ENCODE assay signal across 26 cellular contexts in genomic region chr2:77839102-77839501, GRCh38.
"Had no signal": no experiment of that assay in that cellular context is flagged by ENCODE, and none has a peak within 500 bp of the region (broad histone marks: within the 10 kb centered on the region; RNA-seq: fewer than 3 reads in every experiment).

No MANE protein-coding gene starts in this region.

- H3K27ac Mint-ChIP-seq: activated CD4-positive, alpha-beta T cell treated with anti-CD3 and anti-CD28 coated beads, Interleukin-2, amount 10 ng/mL, durations not matched to agents 7 days and 5 days; activated CD8-positive, alpha-beta memory T cell treated with anti-CD3 and anti-CD28 coated beads, Interleukin-2, amount 10 ng/mL, durations not matched to agents 7 days and 5 days; activated CD8-positive, alpha-beta T cell treated with anti-CD3 and anti-CD28 coated beads for 36 hours; activated naive CD4-positive, alpha-beta T cell treated with anti-CD3 and anti-CD28 coated beads, Interleukin-2, amount 10 ng/mL, durations not matched to agents 7 days and 5 days; naive thymus-derived CD4-positive, alpha-beta T cell; neural progenitor cell; stimulated activated naive B cell treated with anti-CD40 and anti-IgM and Interleukin-4, amounts not matched to agents 10 μg/mL and 1 μg/mL and 100 μg/mL, for 72 hours; T-helper 2 cell treated with Interferon-gamma antibody and Interleukin-4, amounts not matched to agents 5 μg/mL and 100 μg/mL, for 36 hours; type B pancreatic cell had no signal

- H3K27me3 Mint-ChIP-seq: activated CD4-positive, alpha-beta T cell treated with anti-CD3 and anti-CD28 coated beads, Interleukin-2, amount 10 ng/mL, durations not matched to agents 7 days and 5 days; activated CD8-positive, alpha-beta memory T cell treated with anti-CD3 and anti-CD28 coated beads, Interleukin-2, amount 10 ng/mL, durations not matched to agents 7 days and 5 days; activated CD8-positive, alpha-beta T cell treated with anti-CD3 and anti-CD28 coated beads for 36 hours; activated naive CD4-positive, alpha-beta T cell treated with anti-CD3 and anti-CD28 coated beads, Interleukin-2, amount 10 ng/mL, durations not matched to agents 7 days and 5 days; naive thymus-derived CD4-positive, alpha-beta T cell; stimulated activated naive B cell treated with anti-CD40 and anti-IgM and Interleukin-4, amounts not matched to agents 10 μg/mL and 1 μg/mL and 100 μg/mL, for 72 hours; type B pancreatic cell had no signal

- H3K9me3 Mint-ChIP-seq: type B pancreatic cell had no signal

- H3K27ac ChIP-seq: left lung, neural progenitor cell, testis, vagina, VCaP had no signal

- H3K9ac ChIP-seq: neural progenitor cell had no signal

- H3K4me3 ChIP-seq: left lung, lung, neural progenitor cell, testis, vagina had no signal

- H3K4me2 ChIP-seq: neural progenitor cell had no signal

- H3K36me3 ChIP-seq: left lung, neural progenitor cell, vagina had no signal

- H3K27me3 ChIP-seq: left lung, neural progenitor cell, testis, vagina had no signal

- ATAC-seq: activated CD4-positive, CD25-positive, alpha-beta regulatory T cell treated with anti-CD3 and anti-CD28 coated beads, Interleukin-2, amount 50 U/mL, for 24 hours; activated CD8-positive, alpha-beta memory T cell treated with anti-CD3 and anti-CD28 coated beads, Interleukin-2, amount 10 ng/mL, durations not matched to agents 7 days and 5 days; activated CD8-positive, alpha-beta T cell treated with anti-CD3 and anti-CD28 coated beads for 36 hours; left lung; naive thymus-derived CD4-positive, alpha-beta T cell; stimulated activated naive B cell treated with anti-CD40 and anti-IgM and Interleukin-4, amounts not matched to agents 10 μg/mL and 1 μg/mL and 100 μg/mL, for 72 hours had no signal

- H3K4me3 Mint-ChIP-seq: activated CD4-positive, alpha-beta T cell treated with anti-CD3 and anti-CD28 coated beads, Interleukin-2, amount 10 ng/mL, durations not matched to agents 7 days and 5 days; activated CD8-positive, alpha-beta memory T cell treated with anti-CD3 and anti-CD28 coated beads, Interleukin-2, amount 10 ng/mL, durations not matched to agents 7 days and 5 days; activated CD8-positive, alpha-beta T cell treated with anti-CD3 and anti-CD28 coated beads for 36 hours; activated naive CD4-positive, alpha-beta T cell treated with anti-CD3 and anti-CD28 coated beads, Interleukin-2, amount 10 ng/mL, durations not matched to agents 7 days and 5 days; naive thymus-derived CD4-positive, alpha-beta T cell; neural progenitor cell; stimulated activated naive B cell treated with anti-CD40 and anti-IgM and Interleukin-4, amounts not matched to agents 10 μg/mL and 1 μg/mL and 100 μg/mL, for 72 hours; T-helper 2 cell treated with Interferon-gamma antibody and Interleukin-4, amounts not matched to agents 5 μg/mL and 100 μg/mL, for 36 hours; type B pancreatic cell had no signal

- DNase-seq: activated CD4-positive, alpha-beta T cell treated with anti-CD3 and anti-CD28 coated beads, Interleukin-2, amount 10 ng/mL, durations not matched to agents 7 days and 5 days; activated CD8-positive, alpha-beta memory T cell treated with anti-CD3 and anti-CD28 coated beads, Interleukin-2, amount 10 ng/mL, durations not matched to agents 7 days and 5 days; activated CD8-positive, alpha-beta T cell treated with anti-CD3 and anti-CD28 coated beads for 36 hours; activated effector memory CD4-positive, alpha-beta T cell treated with anti-CD3 and anti-CD28 coated beads, Interleukin-2, amount 50 U/mL, for 16 hours; activated naive CD4-positive, alpha-beta T cell treated with anti-CD3 and anti-CD28 coated beads, Interleukin-2, amount 10 ng/mL, durations not matched to agents 7 days and 5 days; activated T-cell treated with anti-CD3 and anti-CD28 coated beads for 4 hours; amygdala; cerebellar nuclear complex; effector CD4-positive, alpha-beta T cell; erythroblast; foreskin fibroblast; head of caudate nucleus; left lung; naive thymus-derived CD4-positive, alpha-beta T cell; posterior cingulate gyrus; stimulated activated CD4-positive, alpha-beta T cell treated with anti-CD3 and anti-CD28 coated beads, Interleukin-2, amount 100 ng/mL, for 48 hours; stimulated activated CD8-positive, alpha-beta memory T cell treated with anti-CD3 and anti-CD28 coated beads, Interleukin-4, amount 100 ng/mL, for 48 hours; stimulated activated naive B cell treated with anti-CD40 and anti-IgM and Interleukin-4, amounts not matched to agents 10 μg/mL and 1 μg/mL and 100 μg/mL, for 72 hours; testis had no signal

- H3K4me1 Mint-ChIP-seq: activated CD4-positive, alpha-beta T cell treated with anti-CD3 and anti-CD28 coated beads, Interleukin-2, amount 10 ng/mL, durations not matched to agents 7 days and 5 days; activated CD8-positive, alpha-beta memory T cell treated with anti-CD3 and anti-CD28 coated beads, Interleukin-2, amount 10 ng/mL, durations not matched to agents 7 days and 5 days; activated naive CD4-positive, alpha-beta T cell treated with anti-CD3 and anti-CD28 coated beads, Interleukin-2, amount 10 ng/mL, durations not matched to agents 7 days and 5 days; naive thymus-derived CD4-positive, alpha-beta T cell; neural progenitor cell; stimulated activated naive B cell treated with anti-CD40 and anti-IgM and Interleukin-4, amounts not matched to agents 10 μg/mL and 1 μg/mL and 100 μg/mL, for 72 hours had no signal

- H3K4me1 ChIP-seq: left lung, neural progenitor cell, testis, vagina had no signal

- H3K36me3 Mint-ChIP-seq: activated CD8-positive, alpha-beta memory T cell treated with anti-CD3 and anti-CD28 coated beads, Interleukin-2, amount 10 ng/mL, durations not matched to agents 7 days and 5 days; activated naive CD4-positive, alpha-beta T cell treated with anti-CD3 and anti-CD28 coated beads, Interleukin-2, amount 10 ng/mL, durations not matched to agents 7 days and 5 days; neural progenitor cell; stimulated activated naive B cell treated with anti-CD40 and anti-IgM and Interleukin-4, amounts not matched to agents 10 μg/mL and 1 μg/mL and 100 μg/mL, for 72 hours; type B pancreatic cell had no signal
